Comparison of ENCODE assay signal across 23 cellular contexts in genomic region chr17:17008998-17009397, GRCh38. TPM values are rescaled to one million over a fixed set of nuclear protein-coding genes. Genes with fewer than 3 reads are reported as not detected.
DNase-seq lines count a peak whose midpoint lies in the region; ATAC-seq and TF ChIP-seq lines count a peak whose summit lies in the region.
"Had no signal": no experiment of that assay in that cellular context is flagged by ENCODE, and none has a peak within 500 bp of the region (broad histone marks: within the 10 kb centered on the region; RNA-seq: fewer than 3 reads in every experiment).

No MANE protein-coding gene starts in this region.

- no peak overlapping the region for H3K9ac ChIP-seq in mammary epithelial cell (ENCODE audit: insufficient read depth, low read length)

- H3K9me3 ChIP-seq in mammary epithelial cell (replicated peaks; ENCODE audit: insufficient read depth, low read length) (no peaks in the 10 kb centered on the region), lower lobe of right lung (no peaks in the 10 kb centered on the region), upper lobe of right lung (no peaks in the 10 kb centered on the region)

- peaks cover 11% of the 10 kb centered on the region for H3K4me1 ChIP-seq in mammary epithelial cell (ENCODE audit: insufficient read depth, low read length)
- peaks cover 9% of the 10 kb centered on the region for H3K4me1 ChIP-seq in lower lobe of right lung
- H3K4me1 ChIP-seq in upper lobe of right lung, result peaks cover 6% of the 10 kb centered on the region

- ATAC-seq in lower lobe of right lung (no peak), upper lobe of right lung (no peak), HG02610 (IDR thresholded peaks at IDR 0.05; ENCODE audit: unreplicated experiment) (no peak)

- H3K4me3 Mint-ChIP-seq in MCF 10A (ENCODE audit: unreplicated experiment), result no peak overlapping the region
- H3K4me3 Mint-ChIP-seq: B cell; CD4-positive, alpha-beta memory T cell had no signal

- BruUV-seq in MCF 10A (replicated peaks; lab: Mats Ljungman, UMichigan) (no TSS peak), mammary epithelial cell (replicated peaks; lab: Mats Ljungman, UMichigan) (no TSS peak)

- POLR2A ChIA-PET in MCF 10A (lab: Yijun Ruan, JAX), result interaction anchor here (0.6 kb wide), 1 partner anchor 198 kb away, joined by 3 read pairs; no protein-coding TSS in a partner anchor
- POLR2A ChIA-PET in RWPE1 (lab: Yijun Ruan, JAX; ENCODE audit: low non-redundant PET), result no interaction called here

- H3K27me3 ChIP-seq in mammary epithelial cell (ENCODE audit: insufficient read depth, low read length) (no peaks in the 10 kb centered on the region), lower lobe of right lung (ENCODE audit: low read depth) (no peaks in the 10 kb centered on the region), upper lobe of right lung (no peaks in the 10 kb centered on the region)

- TF ChIP-seq CTCF in MCF 10A (IDR thresholded peaks at IDR 0.05; ENCODE audit: unreplicated experiment), result no peak
- no peak for TF ChIP-seq CTCF in mammary epithelial cell (conservative IDR thresholded peaks at IDR 0.05 in 1 of 2, IDR thresholded peaks at IDR 0.05 in 1 of 2; ENCODE audit: extremely low read depth in 1 of 2, insufficient read depth in 1 of 2, low read depth in 1 of 2, low read length in 2 of 2)
- TF ChIP-seq CTCF in RWPE1 (conservative IDR thresholded peaks at IDR 0.05; ENCODE audit: low read depth), result no peak
- TF ChIP-seq CTCF in lower lobe of right lung (IDR thresholded peaks at IDR 0.05), result no peak
- no peak for TF ChIP-seq CTCF in upper lobe of right lung (IDR thresholded peaks at IDR 0.05)

- 87% methylated on average over 5 of the region's 6 CpGs for WGBS in mammary epithelial cell (ENCODE audit: low coverage, missing lambda C conversion rate)

- H3K27me3 Mint-ChIP-seq in MCF 10A (ENCODE audit: insufficient read depth, unreplicated experiment), result no peaks in the 10 kb centered on the region
- H3K27me3 Mint-ChIP-seq: B cell; CD4-positive, alpha-beta memory T cell had no signal

- DNase-seq in MCF 10A (ENCODE audit: unreplicated experiment) (no peak), mammary epithelial cell (no peak), RWPE1 (ENCODE audit: low spot score) (no peak), lower lobe of right lung (no peak), upper lobe of right lung (no peak), G401 (ENCODE audit: low spot score) (no peak), SW480 (ENCODE audit: low spot score) (no peak)
- DNase-seq: 8988T; Calu3; CD4-positive, alpha-beta memory T cell; DMS53; NCI-H1417 treated with DMSO at 0.1 percent for 48 hours; NCI-H187 treated with DMSO at 0.1 percent for 48 hours; NCI-H2227 treated with DMSO at 0.1 percent for 48 hours; NCI-H510A treated with DMSO at 0.1 percent for 48 hours; NCI-H774; OCI-M1; RPMI8226 had no signal

- dilution Hi-C loops in mammary epithelial cell (cut with HindIII; ENCODE audit: low sequenced_read_pairs), result no loop called here

- H3K4me3 ChIP-seq in mammary epithelial cell (replicated peaks in 1 of 3; ENCODE audit: insufficient read depth in 1 of 3, low read depth in 2 of 3, low read length in 3 of 3), result no peak overlapping the region
- no peak overlapping the region for H3K4me3 ChIP-seq in lower lobe of right lung
- no peak overlapping the region for H3K4me3 ChIP-seq in upper lobe of right lung

- H3K9me3 Mint-ChIP-seq in MCF 10A (ENCODE audit: unreplicated experiment), result no peaks in the 10 kb centered on the region

- in situ Hi-C loops in mammary epithelial cell (cut with MboI; ENCODE audit: low sequenced_read_pairs in 2 of 2) (loop anchor here in 1 of 2 donors (10.0 kb wide), 1 partner anchor 306 kb away; no protein-coding TSS in a partner anchor), G401 (cut with HindIII; ENCODE audit: low sequenced_read_pairs) (no loop called here)

- no peaks in the 10 kb centered on the region for H3K36me3 Mint-ChIP-seq in MCF 10A (ENCODE audit: insufficient read depth, unreplicated experiment)
- H3K36me3 Mint-ChIP-seq: CD4-positive, alpha-beta memory T cell had no signal

- H3K79me2 ChIP-seq in mammary epithelial cell (ENCODE audit: insufficient read depth, low read length), result no peaks in the 10 kb centered on the region

- intact Hi-C loops in MCF 10A (cut with micrococcal nuclease), result loop anchor here (10.0 kb wide), 1 partner anchor 146 kb away; no protein-coding TSS in a partner anchor
- intact Hi-C loops in mammary epithelial cell (cut with micrococcal nuclease), result loop anchor here (5.0 to 10.0 kb wide), 4 partner anchors 33 to 196 kb away; partner anchors contain the start of genes MPRIP and PLD6
- intact Hi-C loops in lower lobe of right lung (cut with DNase I), result no loop called here
- intact Hi-C loops in upper lobe of right lung (cut with DNase I), result loop anchor here (10.0 kb wide), 1 partner anchor 106 kb away; no protein-coding TSS in a partner anchor

- H3K27ac Mint-ChIP-seq in MCF 10A (ENCODE audit: low read depth, unreplicated experiment), result peak overlapping the region; percentile 83
- H3K27ac Mint-ChIP-seq: B cell; CD4-positive, alpha-beta memory T cell had no signal

- CTCF ChIA-PET in MCF 10A (lab: Yijun Ruan, JAX) (interaction anchor here (0.6 to 0.7 kb wide), 3 partner anchors 36 to 590 kb away, joined by 3 to 5 read pairs (median 3); no protein-coding TSS in a partner anchor), mammary epithelial cell (lab: Charles Lee; ENCODE audit: low non-redundant PET) (interaction anchor here (0.6 kb wide), 1 partner anchor 42 kb away, joined by 3 read pairs; no protein-coding TSS in a partner anchor), RWPE1 (lab: Yijun Ruan, JAX) (interaction anchor here (0.6 kb wide), 1 partner anchor 70 kb away, joined by 3 read pairs; no protein-coding TSS in a partner anchor)

- no peak overlapping the region for H2AFZ ChIP-seq in mammary epithelial cell (ENCODE audit: low read depth, low read length)

- peaks cover 6% of the 10 kb centered on the region for H3K4me1 Mint-ChIP-seq in MCF 10A (ENCODE audit: insufficient read depth, unreplicated experiment)

- no peaks in the 10 kb centered on the region for H4K20me1 ChIP-seq in mammary epithelial cell (ENCODE audit: insufficient read depth, low read length)

- H3K36me3 ChIP-seq in mammary epithelial cell (ENCODE audit: insufficient read depth, low read length) (no peaks in the 10 kb centered on the region), lower lobe of right lung (no peaks in the 10 kb centered on the region), upper lobe of right lung (no peaks in the 10 kb centered on the region)

- H3K4me2 ChIP-seq in mammary epithelial cell (ENCODE audit: insufficient read depth, low read depth, low read length), result no peak overlapping the region

- H3K27ac ChIP-seq in mammary epithelial cell (ENCODE audit: insufficient read depth, low read depth, low read length), result no peak overlapping the region
- H3K27ac ChIP-seq in RWPE1, result peak overlapping the region; percentile 75
- H3K27ac ChIP-seq in lower lobe of right lung, result peak overlapping the region; percentile 36
- H3K27ac ChIP-seq in upper lobe of right lung, result peak overlapping the region; percentile 47
- H3K27ac ChIP-seq: HL-60 had no signal

RNA-seq across cellular contexts. Expression of gene MPRIP, which starts 33.3 kb away (rescaled TPM):
- total RNA-seq in MCF 10A (2022) (214 and 230 TPM in 2 replicates), mammary epithelial cell (100 to 1,000 TPM; 168 to 352 TPM), lower lobe of right lung (232 TPM), upper lobe of right lung (333 TPM)
- 171 TPM for polyA plus RNA-seq in mammary epithelial cell
- polyA minus RNA-seq in mammary epithelial cell, result 766 TPM
- 59.5 and 97.1 TPM in 2 replicates for total RNA-seq in G401 (2014; rRNA removed; shearing (Covaris generic))

RNA-seq across cellular contexts. Expression of gene TNFRSF13B, which starts 37.1 kb away (rescaled TPM):
- total RNA-seq in MCF 10A (2022) (not detected in 2 replicates), mammary epithelial cell (not detected), lower lobe of right lung (0.27 TPM), upper lobe of right lung (not detected)
- polyA plus RNA-seq in mammary epithelial cell, result not detected
- not detected for polyA minus RNA-seq in mammary epithelial cell
- not detected in 2 replicates for total RNA-seq in G401 (2014; rRNA removed; shearing (Covaris generic))
- total RNA-seq: Calu3; CD4-positive, alpha-beta memory T cell; HT1080; M059J had no signal
